ENCODE assay signal across 21 cellular contexts in the genomic region with DNA sequence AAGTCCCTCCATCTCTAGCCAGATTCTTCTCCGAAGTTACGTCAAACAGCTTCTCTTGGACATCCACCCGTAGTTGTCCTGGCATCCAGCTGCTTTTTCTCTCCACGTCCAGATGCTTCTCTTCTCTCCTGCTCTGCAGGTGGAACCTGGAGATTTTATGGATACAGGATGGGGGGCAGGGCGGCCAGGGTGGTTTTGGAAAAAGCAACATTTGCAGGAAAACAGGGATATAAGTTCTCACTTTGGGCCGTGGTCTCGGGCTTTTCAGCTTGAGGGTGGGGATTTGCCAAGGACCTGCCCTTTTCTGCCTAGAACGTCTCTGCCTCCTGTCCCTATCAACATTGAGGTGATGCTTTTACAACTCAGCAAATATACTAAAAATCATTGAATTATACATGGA.
"Had no signal": no experiment of that assay in that cellular context is flagged by ENCODE, and none has a peak within 500 bp of the region (broad histone marks: within the 10 kb centered on the region; RNA-seq: fewer than 3 reads in every experiment).

No MANE protein-coding gene starts in this region.

- H3K27ac Mint-ChIP-seq: activated naive CD4-positive, alpha-beta T cell treated with anti-CD3 and anti-CD28 coated beads, Interleukin-2, amount 10 ng/mL, durations not matched to agents 7 days and 5 days; activated naive CD8-positive, alpha-beta T cell treated with anti-CD3 and anti-CD28 coated beads, Interleukin-2, amount 50 U/mL, for 24 hours; stimulated activated naive CD8-positive, alpha-beta T cell treated with anti-CD3 and anti-CD28 coated beads, Interleukin-15, amount 100 ng/mL, for 72 hours; T-helper 1 cell treated with Interleukin-12 subunit alpha and Interleukin-12 subunit beta and Interleukin-4 antibody, amounts not matched to agents 30 μg/mL and 1 μg/mL, for 36 hours; type B pancreatic cell had no signal

- H3K4me3 ChIP-seq: coronary artery, esophagus squamous epithelium, hepatocyte, left lung, ovary, psoas muscle, skin epidermis, testis had no signal

- H3K27ac ChIP-seq: coronary artery, esophagus squamous epithelium, hepatocyte, left lung, ovary, psoas muscle, skin epidermis, testis had no signal

- H3K4me3 Mint-ChIP-seq: activated naive CD4-positive, alpha-beta T cell treated with anti-CD3 and anti-CD28 coated beads, Interleukin-2, amount 10 ng/mL, durations not matched to agents 7 days and 5 days; activated naive CD8-positive, alpha-beta T cell treated with anti-CD3 and anti-CD28 coated beads, Interleukin-2, amount 50 U/mL, for 24 hours; central memory CD8-positive, alpha-beta T cell; stimulated activated naive CD8-positive, alpha-beta T cell treated with anti-CD3 and anti-CD28 coated beads, Interleukin-15, amount 100 ng/mL, for 72 hours; T-helper 1 cell treated with Interleukin-12 subunit alpha and Interleukin-12 subunit beta and Interleukin-4 antibody, amounts not matched to agents 30 μg/mL and 1 μg/mL, for 36 hours; type B pancreatic cell had no signal

- H3K9me3 Mint-ChIP-seq: type B pancreatic cell had no signal

- H3K27me3 Mint-ChIP-seq: activated naive CD4-positive, alpha-beta T cell treated with anti-CD3 and anti-CD28 coated beads, Interleukin-2, amount 10 ng/mL, durations not matched to agents 7 days and 5 days; activated naive CD8-positive, alpha-beta T cell treated with anti-CD3 and anti-CD28 coated beads, Interleukin-2, amount 50 U/mL, for 24 hours; central memory CD8-positive, alpha-beta T cell; stimulated activated naive CD8-positive, alpha-beta T cell treated with anti-CD3 and anti-CD28 coated beads, Interleukin-15, amount 100 ng/mL, for 72 hours had no signal

- H3K36me3 Mint-ChIP-seq: activated naive CD4-positive, alpha-beta T cell treated with anti-CD3 and anti-CD28 coated beads, Interleukin-2, amount 10 ng/mL, durations not matched to agents 7 days and 5 days; type B pancreatic cell had no signal

- DNase-seq: activated CD4-positive, alpha-beta T cell treated with anti-CD3 and anti-CD28 coated beads, Interleukin-2, amount 50 U/mL, for 1 hour; activated CD8-positive, alpha-beta memory T cell treated with anti-CD3 and anti-CD28 coated beads for 24 hours; activated CD8-positive, alpha-beta memory T cell treated with anti-CD3 and anti-CD28 coated beads, Interleukin-2, amount 50 U/mL, for 48 hours; activated effector memory CD4-positive, alpha-beta T cell treated with Interleukin-2 at 50 U/mL for 16 hours; activated naive CD4-positive, alpha-beta T cell treated with anti-CD3 and anti-CD28 coated beads, Interleukin-2, amount 10 ng/mL, durations not matched to agents 7 days and 5 days; activated naive CD8-positive, alpha-beta T cell treated with anti-CD3 and anti-CD28 coated beads, Interleukin-2, amount 50 U/mL, for 24 hours; activated T-cell treated with anti-CD3 and anti-CD28 coated beads, Interleukin-2, amount 50 U/mL, for 48 hours; aorta; effector CD8-positive, alpha-beta T cell; esophagus squamous epithelium; ovary; stimulated activated naive CD8-positive, alpha-beta T cell treated with anti-CD3 and anti-CD28 coated beads, Interleukin-15, amount 100 ng/mL, for 72 hours; testis had no signal

- H3K27me3 ChIP-seq: esophagus squamous epithelium, hepatocyte, left lung, ovary, testis had no signal

- H3K9me3 ChIP-seq: esophagus squamous epithelium, ovary, psoas muscle, testis had no signal

- H3K4me1 Mint-ChIP-seq: activated naive CD4-positive, alpha-beta T cell treated with anti-CD3 and anti-CD28 coated beads, Interleukin-2, amount 10 ng/mL, durations not matched to agents 7 days and 5 days; activated naive CD8-positive, alpha-beta T cell treated with anti-CD3 and anti-CD28 coated beads, Interleukin-2, amount 50 U/mL, for 24 hours; central memory CD8-positive, alpha-beta T cell; stimulated activated naive CD8-positive, alpha-beta T cell treated with anti-CD3 and anti-CD28 coated beads, Interleukin-15, amount 100 ng/mL, for 72 hours had no signal

- H3K36me3 ChIP-seq: esophagus squamous epithelium, left lung, ovary had no signal

- H3K4me1 ChIP-seq: left lung, psoas muscle, testis had no signal
